Comparison of ENCODE assay signal across 1 cellular context in the genomic region with DNA sequence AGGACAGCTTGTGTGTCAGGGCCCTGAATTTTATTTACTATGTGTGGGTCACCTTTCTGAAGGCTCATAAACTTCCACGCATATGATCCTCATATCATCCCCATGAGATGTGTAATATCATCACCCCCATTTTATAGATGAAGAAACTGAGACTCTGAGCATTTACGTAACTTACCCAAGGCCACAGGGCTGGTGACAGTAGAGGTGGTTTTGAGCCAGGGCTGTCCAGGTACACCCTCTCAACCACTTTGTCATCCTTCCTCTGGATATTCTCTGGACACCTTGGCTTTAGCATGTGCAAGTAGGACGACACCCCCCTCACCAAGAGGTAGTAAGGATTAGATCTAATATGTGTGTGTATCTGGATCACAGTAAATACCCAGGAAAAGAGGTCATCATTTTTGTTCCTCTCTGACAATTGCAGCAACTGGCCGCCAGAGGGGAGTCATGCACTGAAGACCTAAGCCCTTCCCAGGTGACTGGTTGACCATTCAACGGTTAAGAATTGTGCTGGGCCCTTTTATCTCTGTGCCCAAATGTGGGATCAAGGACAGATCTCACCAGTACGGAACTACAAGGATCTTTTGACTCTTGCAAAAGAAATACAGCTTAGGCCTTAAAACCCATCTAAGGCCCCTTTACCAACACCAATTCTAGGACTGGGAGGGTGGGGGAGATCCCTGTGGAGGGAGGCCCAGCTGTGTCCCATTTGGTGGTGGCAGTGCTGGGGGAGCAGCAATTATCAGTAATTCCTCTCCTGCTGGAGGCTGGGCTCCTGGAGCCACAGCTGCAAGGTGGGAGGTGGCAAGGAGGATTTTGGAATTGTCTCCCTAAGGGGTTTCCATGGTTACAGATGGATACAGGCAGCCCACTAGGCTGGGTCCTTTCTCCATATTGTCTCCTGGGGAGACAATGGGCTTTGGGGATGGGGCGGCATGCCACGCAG.
TF ChIP-seq lines count a peak whose summit lies in the region.

No MANE protein-coding gene starts in this region.

TF ChIP-seq in HEK293T, 16 proteins besides CTCF, POLR2A, EP300 and RAD21:
- no peak for TF ChIP-seq BHLHE40 (IDR thresholded peaks at IDR 0.05; ENCODE audit: borderline replicate concordance)
- no peak for TF ChIP-seq FOXM1 (IDR thresholded peaks at IDR 0.05; ENCODE audit: borderline replicate concordance)
- no peak for TF ChIP-seq SP1 (IDR thresholded peaks at IDR 0.05)
- TF ChIP-seq, protein P1, sequence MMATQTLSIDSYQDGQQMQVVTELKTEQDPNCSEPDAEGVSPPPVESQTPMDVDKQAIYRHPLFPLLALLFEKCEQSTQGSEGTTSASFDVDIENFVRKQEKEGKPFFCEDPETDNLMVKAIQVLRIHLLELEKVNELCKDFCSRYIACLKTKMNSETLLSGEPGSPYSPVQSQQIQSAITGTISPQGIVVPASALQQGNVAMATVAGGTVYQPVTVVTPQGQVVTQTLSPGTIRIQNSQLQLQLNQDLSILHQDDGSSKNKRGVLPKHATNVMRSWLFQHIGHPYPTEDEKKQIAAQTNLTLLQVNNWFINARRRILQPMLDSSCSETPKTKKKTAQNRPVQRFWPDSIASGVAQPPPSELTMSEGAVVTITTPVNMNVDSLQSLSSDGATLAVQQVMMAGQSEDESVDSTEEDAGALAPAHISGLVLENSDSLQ (IDR thresholded peaks at IDR 0.05): no peak
- no peak for TF ChIP-seq ARNT (IDR thresholded peaks at IDR 0.05)
- TF ChIP-seq ELF4 (IDR thresholded peaks at IDR 0.05): no peak
- TF ChIP-seq TARDBP (IDR thresholded peaks at IDR 0.05): no peak
- TF ChIP-seq ZNF384 (IDR thresholded peaks at IDR 0.05): no peak
- TF ChIP-seq CTBP1 (IDR thresholded peaks at IDR 0.05; ENCODE audit: borderline replicate concordance): no peak
- no peak for TF ChIP-seq FOXA1 (IDR thresholded peaks at IDR 0.05)
- no peak for TF ChIP-seq HDGF (IDR thresholded peaks at IDR 0.05; ENCODE audit: borderline replicate concordance)
- no peak for TF ChIP-seq L3MBTL2 (conservative IDR thresholded peaks at IDR 0.05)
- no peak for TF ChIP-seq LEF1 (IDR thresholded peaks at IDR 0.05; ENCODE audit: borderline replicate concordance)
- TF ChIP-seq SUZ12 (IDR thresholded peaks at IDR 0.05): no peak
